Comparison of ENCODE assay signal across 8 cellular contexts in the genomic region with DNA sequence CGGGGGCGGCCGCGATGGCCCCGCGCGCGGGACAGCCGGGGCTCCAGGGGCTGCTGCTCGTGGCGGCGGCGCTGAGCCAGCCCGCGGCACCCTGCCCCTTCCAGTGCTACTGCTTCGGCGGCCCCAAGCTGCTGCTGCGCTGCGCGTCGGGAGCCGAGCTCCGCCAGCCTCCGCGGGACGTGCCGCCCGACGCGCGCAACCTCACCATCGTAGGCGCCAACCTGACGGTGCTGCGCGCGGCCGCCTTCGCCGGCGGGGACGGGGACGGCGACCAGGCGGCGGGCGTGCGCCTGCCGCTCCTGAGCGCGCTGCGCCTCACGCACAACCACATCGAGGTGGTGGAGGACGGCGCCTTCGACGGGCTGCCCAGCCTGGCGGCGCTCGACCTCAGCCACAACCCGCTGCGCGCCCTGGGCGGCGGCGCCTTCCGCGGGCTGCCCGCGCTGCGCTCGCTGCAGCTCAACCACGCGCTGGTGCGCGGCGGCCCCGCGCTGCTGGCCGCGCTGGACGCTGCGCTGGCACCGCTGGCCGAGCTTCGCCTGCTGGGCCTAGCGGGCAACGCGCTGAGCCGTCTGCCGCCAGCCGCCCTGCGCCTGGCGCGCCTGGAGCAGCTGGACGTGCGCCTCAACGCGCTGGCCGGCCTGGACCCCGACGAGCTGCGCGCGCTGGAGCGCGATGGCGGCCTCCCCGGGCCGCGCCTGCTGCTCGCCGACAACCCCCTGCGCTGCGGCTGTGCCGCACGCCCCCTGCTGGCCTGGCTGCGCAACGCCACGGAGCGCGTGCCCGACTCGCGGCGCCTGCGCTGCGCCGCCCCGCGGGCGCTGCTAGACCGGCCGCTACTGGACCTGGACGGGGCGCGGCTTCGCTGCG. TPM values are rescaled to one million over a fixed set of nuclear protein-coding genes. Genes with fewer than 3 reads are reported as not detected.
A peak's percentile ranks its signal among the peaks of the same experiment; 100 is the strongest.
DNase-seq lines count a peak whose midpoint lies in the region; ATAC-seq, FAIRE-seq and TF ChIP-seq lines count a peak whose summit lies in the region.

No MANE protein-coding gene starts in this region.

- TF ChIP-seq CTCF in epithelial cell of esophagus (IDR thresholded peaks at IDR 0.05; ENCODE audit: insufficient read depth, low read depth, low read length, missing control alignments): peak; percentile 46

- DNase-seq in AG20443 (ENCODE audit: low spot score) (peak; percentile 100), GM19239 (ENCODE audit: insufficient read length, low spot score) (peak; percentile 99), NCI-H748 (lab: John Stamatoyannopoulos, UW; ENCODE audit: unreplicated experiment) (peak; percentile 88), epithelial cell of esophagus (ENCODE audit: low read depth) (peak; percentile 83)
- DNase-seq in activated CD8-positive, alpha-beta memory T cell treated with anti-CD3 and anti-CD28 coated beads, Interleukin-2, amount 50 U/mL, for 4 hours: peak; percentile 87
- DNase-seq in stimulated activated CD8-positive, alpha-beta memory T cell treated with anti-CD3 and anti-CD28 coated beads, Interleukin-2, amount 100 ng/mL, for 1 hour (ENCODE audit: low read depth in 2 of 2): peak; percentile 71 to 75

- H3K4me3 ChIP-seq in epithelial cell of esophagus (ENCODE audit: low read length) (no peak overlapping the region), mononuclear cell (ENCODE audit: low read length) (peak overlapping the region; percentile 40)

- ATAC-seq in HG03439 (IDR thresholded peaks at IDR 0.05; ENCODE audit: unreplicated experiment): peak; percentile 57

- peaks cover 36% of the 10 kb centered on the region for H3K27me3 ChIP-seq in mononuclear cell (ENCODE audit: insufficient read depth, low read length)

- H3K9me3 ChIP-seq in mononuclear cell (ENCODE audit: low read depth, low read length): no peaks in the 10 kb centered on the region

- FAIRE-seq in GM19239 (lab: Jason Lieb, UNC): peak; percentile 71

- H3K4me1 ChIP-seq in mononuclear cell (ENCODE audit: insufficient read depth, low read length): peaks cover 21% of the 10 kb centered on the region

RNA-seq across cellular contexts. Expression of a gene that starts 0.7 kb away (rescaled TPM):
- total RNA-seq in mononuclear cell: 0.10 TPM
